ENCODE assay signal across 14 cellular contexts in genomic region chr5:88509403-88509802, GRCh38.
"Had no signal": no experiment of that assay in that cellular context is flagged by ENCODE, and none has a peak within 500 bp of the region (broad histone marks: within the 10 kb centered on the region; RNA-seq: fewer than 3 reads in every experiment).

No MANE protein-coding gene starts in this region.

- H3K9ac ChIP-seq: neural progenitor cell had no signal

- H3K4me2 ChIP-seq: neural progenitor cell had no signal

- H3K27me3 ChIP-seq: brain microvascular endothelial cell, neural progenitor cell had no signal

- H3K27ac ChIP-seq: brain microvascular endothelial cell, coronary artery, heart right ventricle, neural progenitor cell, spleen had no signal

- H3K4me1 ChIP-seq: heart right ventricle, neural progenitor cell, spleen had no signal

- H3K9me3 ChIP-seq: heart right ventricle, spleen had no signal

- H2AFZ ChIP-seq: neural progenitor cell had no signal

- H3K4me3 ChIP-seq: coronary artery, heart right ventricle, neural progenitor cell, spleen had no signal

- H3K36me3 ChIP-seq: brain microvascular endothelial cell, heart right ventricle, neural progenitor cell, spleen had no signal

- DNase-seq: activated CD4-positive, alpha-beta T cell treated with anti-CD3 and anti-CD28 coated beads, Interleukin-2, amount 10 ng/mL, durations not matched to agents 24 days and 14 days; activated CD4-positive, CD25-positive, alpha-beta regulatory T cell; activated CD8-positive, alpha-beta memory T cell treated with anti-CD3 and anti-CD28 coated beads, Interleukin-2, amount 50 U/mL, for 48 hours; activated naive CD4-positive, alpha-beta T cell treated with Interleukin-2 at 50 U/mL for 16 hours; anterior cingulate cortex; brain microvascular endothelial cell; effector CD4-positive, alpha-beta T cell; foreskin fibroblast; heart right ventricle; spleen had no signal

- ATAC-seq: heart right ventricle, left lobe of liver, sciatic nerve had no signal
